Comparison of ENCODE assay signal across 29 cellular contexts in genomic region chr6:168793649-168794048, GRCh38.
"Had no signal": no experiment of that assay in that cellular context is flagged by ENCODE, and none has a peak within 500 bp of the region (broad histone marks: within the 10 kb centered on the region; RNA-seq: fewer than 3 reads in every experiment).

No MANE protein-coding gene starts in this region.

- H3K36me3 Mint-ChIP-seq: stimulated activated effector memory CD8-positive, alpha-beta T cell treated with anti-CD3 and anti-CD28 coated beads, Interleukin-12 subunit alpha, Interleukin-12 subunit beta, amount 100 ng/mL, for 72 hours; stimulated activated memory B cell treated with anti-CD40 and anti-IgM and Interleukin-4, amounts not matched to agents 10 μg/mL and 1 μg/mL and 100 μg/mL, for 72 hours; stimulated activated naive B cell treated with anti-CD40 and anti-IgM and Interleukin-4, amounts not matched to agents 10 μg/mL and 1 μg/mL and 100 μg/mL, for 72 hours; type B pancreatic cell had no signal

- H3K27ac ChIP-seq: stomach, suprapubic skin, testis, thoracic aorta, thyroid gland, tibial artery, tibial nerve, transverse colon, upper lobe of left lung, upper lobe of right lung, uterus, vagina had no signal

- H3K27me3 Mint-ChIP-seq: stimulated activated memory B cell treated with anti-CD40 and anti-IgM and Interleukin-4, amounts not matched to agents 10 μg/mL and 1 μg/mL and 100 μg/mL, for 72 hours; stimulated activated naive B cell treated with anti-CD40 and anti-IgM and Interleukin-4, amounts not matched to agents 10 μg/mL and 1 μg/mL and 100 μg/mL, for 72 hours; stimulated activated naive CD8-positive, alpha-beta T cell treated with anti-CD3 and anti-CD28 coated beads, Interleukin-15, Interleukin-2, amounts not matched to agents 100 ng/mL and 50 ng/mL, for 24 hours; type B pancreatic cell had no signal

- H3K4me3 Mint-ChIP-seq: stimulated activated effector memory CD8-positive, alpha-beta T cell treated with anti-CD3 and anti-CD28 coated beads, Interleukin-12 subunit alpha, Interleukin-12 subunit beta, amount 100 ng/mL, for 72 hours; stimulated activated memory B cell treated with anti-CD40 and anti-IgM and Interleukin-4, amounts not matched to agents 10 μg/mL and 1 μg/mL and 100 μg/mL, for 72 hours; stimulated activated naive B cell treated with anti-CD40 and anti-IgM and Interleukin-4, amounts not matched to agents 10 μg/mL and 1 μg/mL and 100 μg/mL, for 72 hours; stimulated activated naive CD8-positive, alpha-beta T cell treated with anti-CD3 and anti-CD28 coated beads, Interleukin-15, amount 100 ng/mL, for 72 hours; stimulated activated naive CD8-positive, alpha-beta T cell treated with anti-CD3 and anti-CD28 coated beads, Interleukin-15, Interleukin-2, amounts not matched to agents 100 ng/mL and 50 ng/mL, for 24 hours; type B pancreatic cell had no signal

- H3K4me1 ChIP-seq: stomach, suprapubic skin, testis, thyroid gland, tibial artery, tibial nerve, transverse colon, upper lobe of left lung, upper lobe of right lung, uterus, vagina had no signal

- H3K9me3 ChIP-seq: stomach, suprapubic skin, testis, thoracic aorta, thyroid gland, tibial artery, tibial nerve, transverse colon, upper lobe of left lung, upper lobe of right lung, uterus, vagina had no signal

- DNase-seq: stimulated activated CD4-positive, alpha-beta T cell treated with anti-CD3 and anti-CD28 coated beads, Interleukin-2, amount 100 ng/mL, for 48 hours; stimulated activated CD4-positive, alpha-beta T cell treated with anti-CD3 and anti-CD28 coated beads, Interleukin-4, amount 100 ng/mL, for 1 hour; stimulated activated CD4-positive, alpha-beta T cell treated with anti-CD3 and anti-CD28 coated beads, Interleukin-4, amount 100 ng/mL, for 24 hours; stimulated activated CD4-positive, alpha-beta T cell treated with anti-CD3 and anti-CD28 coated beads, Interleukin-4, amount 100 ng/mL, for 4 hours; stimulated activated CD8-positive, alpha-beta memory T cell treated with anti-CD3 and anti-CD28 coated beads, Interleukin-4, amount 100 ng/mL, for 48 hours; stimulated activated naive B cell treated with anti-CD40 and anti-IgM and Interleukin-4, amounts not matched to agents 10 μg/mL and 1 μg/mL and 100 μg/mL, for 72 hours; stimulated activated naive CD4-positive, alpha-beta T cell; stimulated activated naive CD4-positive, alpha-beta T cell treated with Interleukin-2 at 50 U/mL for 16 hours; stimulated activated naive CD8-positive, alpha-beta T cell treated with anti-CD3 and anti-CD28 coated beads, Interleukin-15, amount 100 ng/mL, for 72 hours; stimulated activated naive CD8-positive, alpha-beta T cell treated with anti-CD3 and anti-CD28 coated beads, Interleukin-15, Interleukin-2, amounts not matched to agents 100 U/mL and 50 U/mL, for 24 hours; stomach; substantia nigra; testis; thyroid gland; tibial artery; transverse colon; trophoblast cell; upper lobe of left lung; upper lobe of right lung; uterus had no signal

- H3K27ac Mint-ChIP-seq: stimulated activated effector memory CD8-positive, alpha-beta T cell treated with anti-CD3 and anti-CD28 coated beads, Interleukin-12 subunit alpha, Interleukin-12 subunit beta, amount 100 ng/mL, for 72 hours; stimulated activated memory B cell treated with anti-CD40 and anti-IgM and Interleukin-4, amounts not matched to agents 10 μg/mL and 1 μg/mL and 100 μg/mL, for 72 hours; stimulated activated naive B cell treated with anti-CD40 and anti-IgM and Interleukin-4, amounts not matched to agents 10 μg/mL and 1 μg/mL and 100 μg/mL, for 72 hours; stimulated activated naive CD8-positive, alpha-beta T cell treated with anti-CD3 and anti-CD28 coated beads, Interleukin-15, Interleukin-2, amounts not matched to agents 100 ng/mL and 50 ng/mL, for 24 hours; type B pancreatic cell had no signal

- H3K27me3 ChIP-seq: stomach, testis, thyroid gland, tibial artery, tibial nerve, transverse colon, upper lobe of left lung, upper lobe of right lung, uterus, vagina had no signal

- ATAC-seq: stimulated activated effector memory CD8-positive, alpha-beta T cell treated with anti-CD3 and anti-CD28 coated beads, Interleukin-12 subunit alpha, Interleukin-12 subunit beta, amount 100 ng/mL, for 72 hours; stimulated activated memory B cell treated with anti-CD40 and anti-IgM and Interleukin-4, amounts not matched to agents 10 μg/mL and 1 μg/mL and 100 μg/mL, for 72 hours; stimulated activated naive B cell treated with anti-CD40 and anti-IgM and Interleukin-4, amounts not matched to agents 10 μg/mL and 1 μg/mL and 100 μg/mL, for 72 hours; stimulated activated naive CD8-positive, alpha-beta T cell treated with anti-CD3 and anti-CD28 coated beads, Interleukin-15, amount 100 ng/mL, for 72 hours; stimulated activated naive CD8-positive, alpha-beta T cell treated with anti-CD3 and anti-CD28 coated beads, Interleukin-15, Interleukin-2, amounts not matched to agents 100 U/mL and 50 U/mL, for 24 hours; upper lobe of right lung had no signal

- H3K4me3 ChIP-seq: stomach, suprapubic skin, testis, thoracic aorta, thyroid gland, tibial artery, tibial nerve, transverse colon, upper lobe of left lung, upper lobe of right lung, uterus, vagina had no signal

- H3K36me3 ChIP-seq: stomach, suprapubic skin, thoracic aorta, thyroid gland, tibial artery, tibial nerve, transverse colon, upper lobe of left lung, upper lobe of right lung, uterus, vagina had no signal

- FAIRE-seq: urothelium cell line had no signal

- H3K9me3 Mint-ChIP-seq: stimulated activated effector memory CD8-positive, alpha-beta T cell treated with anti-CD3 and anti-CD28 coated beads, Interleukin-12 subunit alpha, Interleukin-12 subunit beta, amount 100 ng/mL, for 72 hours; stimulated activated naive CD8-positive, alpha-beta T cell treated with anti-CD3 and anti-CD28 coated beads, Interleukin-15, amount 100 ng/mL, for 72 hours; stimulated activated naive CD8-positive, alpha-beta T cell treated with anti-CD3 and anti-CD28 coated beads, Interleukin-15, Interleukin-2, amounts not matched to agents 100 ng/mL and 50 ng/mL, for 24 hours; type B pancreatic cell had no signal

- H3K4me1 Mint-ChIP-seq: stimulated activated effector memory CD8-positive, alpha-beta T cell treated with anti-CD3 and anti-CD28 coated beads, Interleukin-12 subunit alpha, Interleukin-12 subunit beta, amount 100 ng/mL, for 72 hours; stimulated activated memory B cell treated with anti-CD40 and anti-IgM and Interleukin-4, amounts not matched to agents 10 μg/mL and 1 μg/mL and 100 μg/mL, for 72 hours; stimulated activated naive B cell treated with anti-CD40 and anti-IgM and Interleukin-4, amounts not matched to agents 10 μg/mL and 1 μg/mL and 100 μg/mL, for 72 hours; stimulated activated naive CD8-positive, alpha-beta T cell treated with anti-CD3 and anti-CD28 coated beads, Interleukin-15, amount 100 ng/mL, for 72 hours had no signal
